ENCODE assay signal across 23 cellular contexts in genomic region chr9:13171261-13171660, GRCh38.
"Had no signal": no experiment of that assay in that cellular context is flagged by ENCODE, and none has a peak within 500 bp of the region (broad histone marks: within the 10 kb centered on the region; RNA-seq: fewer than 3 reads in every experiment).

No MANE protein-coding gene starts in this region.

- H3K4me1 Mint-ChIP-seq: activated CD4-positive, alpha-beta T cell treated with anti-CD3 and anti-CD28 coated beads, Interleukin-2, amount 10 ng/mL, durations not matched to agents 24 days and 14 days; activated naive CD8-positive, alpha-beta T cell treated with anti-CD3 and anti-CD28 coated beads for 36 hours; natural killer cell; neural progenitor cell had no signal

- H3K9me3 Mint-ChIP-seq: activated CD4-positive, alpha-beta T cell treated with anti-CD3 and anti-CD28 coated beads, Interleukin-2, amount 10 ng/mL, durations not matched to agents 24 days and 14 days; endodermal cell; neural progenitor cell had no signal

- H3K36me3 Mint-ChIP-seq: activated CD4-positive, alpha-beta memory T cell treated with anti-CD3 and anti-CD28 coated beads for 36 hours; activated naive CD8-positive, alpha-beta T cell treated with anti-CD3 and anti-CD28 coated beads for 36 hours had no signal

- H3K4me3 ChIP-seq: cardiac muscle cell, neural progenitor cell, spleen, testis had no signal

- H3K4me2 ChIP-seq: neural progenitor cell had no signal

- H3K27ac ChIP-seq: cardiac muscle cell, neural progenitor cell, spleen, testis had no signal

- H3K9ac ChIP-seq: neural progenitor cell had no signal

- H2AFZ ChIP-seq: neural progenitor cell had no signal

- ATAC-seq: activated CD4-positive, CD25-positive, alpha-beta regulatory T cell treated with anti-CD3 and anti-CD28 coated beads, Interleukin-2, amount 50 U/mL, for 24 hours; esophagus mucosa; left colon; natural killer cell had no signal

- H3K4me1 ChIP-seq: neural progenitor cell, spleen, testis had no signal

- H3K27me3 ChIP-seq: cardiac muscle cell, neural progenitor cell, spleen, testis had no signal

- H3K36me3 ChIP-seq: neural progenitor cell had no signal

- H3K4me3 Mint-ChIP-seq: activated CD4-positive, alpha-beta memory T cell treated with anti-CD3 and anti-CD28 coated beads for 36 hours; activated CD4-positive, alpha-beta T cell treated with anti-CD3 and anti-CD28 coated beads, Interleukin-2, amount 10 ng/mL, durations not matched to agents 24 days and 14 days; activated naive CD4-positive, alpha-beta T cell treated with anti-CD3 and anti-CD28 coated beads for 36 hours; activated naive CD8-positive, alpha-beta T cell treated with anti-CD3 and anti-CD28 coated beads for 36 hours; activated T-helper 1 cell treated with anti-CD3 and anti-CD28 coated beads, Interleukin-12 subunit alpha, Interleukin-12 subunit beta, Interleukin-2, Interleukin-4 antibody, amounts not matched to agents 30 ng/mL and 10 ng/mL and 1 ng/mL, durations not matched to agents 14 hours and 24 hours and 36 hours; endodermal cell; natural killer cell; neural progenitor cell had no signal

- H3K9me3 ChIP-seq: spleen, testis had no signal

- H3K27me3 Mint-ChIP-seq: activated CD4-positive, alpha-beta memory T cell treated with anti-CD3 and anti-CD28 coated beads for 36 hours; activated CD4-positive, alpha-beta T cell treated with anti-CD3 and anti-CD28 coated beads, Interleukin-2, amount 10 ng/mL, durations not matched to agents 24 days and 14 days; activated naive CD8-positive, alpha-beta T cell treated with anti-CD3 and anti-CD28 coated beads for 36 hours had no signal

- DNase-seq: activated CD4-positive, alpha-beta memory T cell treated with anti-CD3 and anti-CD28 coated beads for 36 hours; activated CD4-positive, alpha-beta T cell treated with anti-CD3 and anti-CD28 coated beads, Interleukin-2, amount 10 ng/mL, durations not matched to agents 24 days and 14 days; activated CD8-positive, alpha-beta memory T cell treated with anti-CD3 and anti-CD28 coated beads, Interleukin-2, amount 50 U/mL, for 4 hours; activated effector memory CD4-positive, alpha-beta T cell treated with anti-CD3 and anti-CD28 coated beads, Interleukin-2, amount 50 U/mL, for 16 hours; activated naive CD4-positive, alpha-beta T cell treated with anti-CD3 and anti-CD28 coated beads for 36 hours; activated naive CD8-positive, alpha-beta T cell treated with anti-CD3 and anti-CD28 coated beads for 36 hours; activated T-cell treated with anti-CD3 and anti-CD28 coated beads, Interleukin-2, amount 50 U/mL, for 1 hour; amniotic stem cell; cerebellar nuclear complex; endodermal cell; islet precursor cell; left colon; natural killer cell; occipital lobe; right cardiac atrium; spleen; stimulated activated naive CD4-positive, alpha-beta T cell; testis had no signal

- H3K27ac Mint-ChIP-seq: activated CD4-positive, alpha-beta memory T cell treated with anti-CD3 and anti-CD28 coated beads for 36 hours; activated CD4-positive, alpha-beta T cell treated with anti-CD3 and anti-CD28 coated beads, Interleukin-2, amount 10 ng/mL, durations not matched to agents 24 days and 14 days; activated naive CD4-positive, alpha-beta T cell treated with anti-CD3 and anti-CD28 coated beads for 36 hours; activated naive CD8-positive, alpha-beta T cell treated with anti-CD3 and anti-CD28 coated beads for 36 hours; activated T-helper 1 cell treated with anti-CD3 and anti-CD28 coated beads, Interleukin-12 subunit alpha, Interleukin-12 subunit beta, Interleukin-2, Interleukin-4 antibody, amounts not matched to agents 30 ng/mL and 10 ng/mL and 1 ng/mL, durations not matched to agents 14 hours and 24 hours and 36 hours; endodermal cell; natural killer cell; neural progenitor cell had no signal
